ENCODE assay signal across 14 cellular contexts in the genomic region with DNA sequence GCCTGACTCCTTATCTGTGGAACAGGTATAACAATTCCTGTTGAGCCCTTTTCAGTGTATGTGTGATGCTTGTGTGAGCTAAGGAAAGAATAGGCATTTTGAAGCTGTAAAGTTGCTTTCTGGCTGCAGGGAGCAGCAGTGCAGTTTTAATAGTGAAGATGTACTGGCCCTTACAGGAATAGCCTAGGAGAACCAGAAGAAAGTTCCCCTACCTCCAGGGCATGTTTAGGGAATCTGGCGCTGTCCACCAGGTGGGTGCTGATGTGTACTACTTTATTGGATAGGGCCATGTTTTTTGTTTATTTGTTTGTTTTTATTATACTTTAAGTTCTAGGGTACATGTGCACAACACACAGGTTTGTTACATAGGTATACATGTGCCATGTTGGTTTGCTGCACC. TPM values are rescaled to one million over a fixed set of nuclear protein-coding genes. Genes with fewer than 3 reads are reported as not detected.
DNase-seq lines count a peak whose midpoint lies in the region; ATAC-seq, FAIRE-seq and TF ChIP-seq lines count a peak whose summit lies in the region.
"Had no signal": no experiment of that assay in that cellular context is flagged by ENCODE, and none has a peak within 500 bp of the region (broad histone marks: within the 10 kb centered on the region; RNA-seq: fewer than 3 reads in every experiment).

No MANE protein-coding gene starts in this region.

- H3K9ac ChIP-seq in endocrine pancreas (ENCODE audit: control insufficient read depth, insufficient read depth, low read length): no peak overlapping the region

- peaks cover 5 to 8% of the 10 kb centered on the region in 2 donors for H3K36me3 Mint-ChIP-seq in stimulated activated naive B cell treated with anti-CD40 and anti-IgM and Interleukin-4, amounts not matched to agents 10 μg/mL and 1 μg/mL and 100 μg/mL, for 72 hours

- 96% methylated on average over 1 of the region's 1 CpG for WGBS in pancreas, 2 donors

- H3K27ac Mint-ChIP-seq in stimulated activated naive B cell treated with anti-CD40 and anti-IgM and Interleukin-4, amounts not matched to agents 10 μg/mL and 1 μg/mL and 100 μg/mL, for 72 hours: no peak overlapping the region
- H3K27ac Mint-ChIP-seq: nephron had no signal

- intact Hi-C loops in pancreas (cut with DNase I): no loop called here

- peak overlapping the region; percentile 19 for H3K4me3 ChIP-seq in endocrine pancreas (ENCODE audit: control insufficient read depth, insufficient read depth, low read length)
- H3K4me3 ChIP-seq in pancreas: no peak overlapping the region
- H3K4me3 ChIP-seq: testis had no signal

- no peak for FAIRE-seq in pancreas (lab: Jason Lieb, UNC)
- FAIRE-seq: A204.1, GM19239 had no signal

- H3K4me1 ChIP-seq in endocrine pancreas (ENCODE audit: control insufficient read depth, insufficient read depth, low read length) (peaks cover 14% of the 10 kb centered on the region), pancreas (no peaks in the 10 kb centered on the region)
- H3K4me1 ChIP-seq: testis had no signal

- no peak overlapping the region for H3K27ac ChIP-seq in pancreas
- H3K27ac ChIP-seq: testis had no signal

- H3K9me3 ChIP-seq in endocrine pancreas (ENCODE audit: control insufficient read depth, low read length): no peaks in the 10 kb centered on the region
- no peaks in the 10 kb centered on the region for H3K9me3 ChIP-seq in pancreas
- H3K9me3 ChIP-seq: testis had no signal

- DNase-seq in NCI-H1092 treated with DMSO at 0.1 percent for 48 hours (lab: John Stamatoyannopoulos, UW) (peak; percentile 18), NCI-H1092 (lab: John Stamatoyannopoulos, UW) (no peak), M059J (ENCODE audit: low read depth) (peak; percentile 47), pancreas (no peak), NCI-H2029 treated with DMSO at 0.1 percent for 48 hours (lab: John Stamatoyannopoulos, UW) (no peak)
- DNase-seq in stimulated activated naive B cell treated with anti-CD40 and anti-IgM and Interleukin-4, amounts not matched to agents 10 μg/mL and 1 μg/mL and 100 μg/mL, for 72 hours: no peak
- DNase-seq: cortex of kidney, testis had no signal

- H3K9me3 Mint-ChIP-seq in stimulated activated naive B cell treated with anti-CD40 and anti-IgM and Interleukin-4, amounts not matched to agents 10 μg/mL and 1 μg/mL and 100 μg/mL, for 72 hours: peaks cover 0 to 1% of the 10 kb centered on the region in 2 donors
- H3K9me3 Mint-ChIP-seq: nephron; T-helper 1 cell treated with Interleukin-12 subunit alpha and Interleukin-12 subunit beta and Interleukin-4 antibody, amounts not matched to agents 30 μg/mL and 1 μg/mL, for 36 hours had no signal

- ATAC-seq in pancreas (peak in 3 of 4 donors; percentile 27 to 48 (median 32)), HG03039 (IDR thresholded peaks at IDR 0.05; ENCODE audit: unreplicated experiment) (no peak)
- ATAC-seq in stimulated activated naive B cell treated with anti-CD40 and anti-IgM and Interleukin-4, amounts not matched to agents 10 μg/mL and 1 μg/mL and 100 μg/mL, for 72 hours (replicated peaks): no peak

- H3K27me3 ChIP-seq in endocrine pancreas (ENCODE audit: control insufficient read depth, insufficient read depth, low read length) (no peaks in the 10 kb centered on the region), pancreas (no peaks in the 10 kb centered on the region)
- H3K27me3 ChIP-seq: testis had no signal

- H3K36me3 ChIP-seq in endocrine pancreas (ENCODE audit: control insufficient read depth, insufficient read depth, low read length) (no peaks in the 10 kb centered on the region), pancreas (no peaks in the 10 kb centered on the region)

- no peak for TF ChIP-seq CTCF in pancreas (IDR thresholded peaks at IDR 0.05)

- H3K27me3 Mint-ChIP-seq in stimulated activated naive B cell treated with anti-CD40 and anti-IgM and Interleukin-4, amounts not matched to agents 10 μg/mL and 1 μg/mL and 100 μg/mL, for 72 hours: no peaks in the 10 kb centered on the region

- H3K4me1 Mint-ChIP-seq in stimulated activated naive B cell treated with anti-CD40 and anti-IgM and Interleukin-4, amounts not matched to agents 10 μg/mL and 1 μg/mL and 100 μg/mL, for 72 hours: peaks cover 24 to 37% of the 10 kb centered on the region in 2 donors
- H3K4me1 Mint-ChIP-seq: nephron had no signal

- no peak overlapping the region for H3K4me3 Mint-ChIP-seq in stimulated activated naive B cell treated with anti-CD40 and anti-IgM and Interleukin-4, amounts not matched to agents 10 μg/mL and 1 μg/mL and 100 μg/mL, for 72 hours
- H3K4me3 Mint-ChIP-seq: nephron; T-helper 1 cell treated with Interleukin-12 subunit alpha and Interleukin-12 subunit beta and Interleukin-4 antibody, amounts not matched to agents 30 μg/mL and 1 μg/mL, for 36 hours had no signal

RNA-seq across cellular contexts. Expression of a gene that starts 11.5 kb away (rescaled TPM):
- 27.9 and 34.0 TPM in 2 replicates for total RNA-seq in M059J (2014; rRNA removed; shearing (Covaris generic))
- total RNA-seq in pancreas: 10 to 100 TPM in 5 of 6 donors, 1 to 10 TPM in 1; 6.1 to 17.3 (median 13.9) TPM
- polyA plus RNA-seq in pancreas: 10 to 100 TPM in 1 of 2 donors, 1 to 10 TPM in 1; 9.5 to 11.0 TPM

Comparison
In these comparisons a context has a peak if more than half of its experiments do, and no peak if none do; other contexts are left out.
1. DNase-seq: peak in NCI-H1092 treated with DMSO at 0.1 percent for 48 hours (single experiment) and M059J (single experiment); none in NCI-H1092 (single experiment), pancreas (0 of 6), stimulated activated naive B cell treated with anti-CD40 and anti-IgM and Interleukin-4, amounts not matched to agents 10 μg/mL and 1 μg/mL and 100 μg/mL, for 72 hours (single experiment) and NCI-H2029 treated with DMSO at 0.1 percent for 48 hours (single experiment).
2. ATAC-seq: peak in pancreas (3 of 4); none in stimulated activated naive B cell treated with anti-CD40 and anti-IgM and Interleukin-4, amounts not matched to agents 10 μg/mL and 1 μg/mL and 100 μg/mL, for 72 hours (0 of 2) and HG03039 (single experiment).